Comparison of ENCODE assay signal across 9 cellular contexts in genomic region chr17:74042744-74043486, GRCh38.
DNase-seq lines count a peak whose midpoint lies in the region; TF ChIP-seq lines count a peak whose summit lies in the region.
"Had no signal": no experiment of that assay in that cellular context is flagged by ENCODE, and none has a peak within 500 bp of the region (broad histone marks: within the 10 kb centered on the region; RNA-seq: fewer than 3 reads in every experiment).

No MANE protein-coding gene starts in this region.

- peak overlapping the region; percentile 30 for H3K27ac ChIP-seq in hepatocyte
- H3K27ac ChIP-seq: SK-N-MC had no signal

- H2AFZ ChIP-seq in hepatocyte: no peak overlapping the region

- no peak overlapping the region for H3K4me2 ChIP-seq in hepatocyte

- DNase-seq in SIG-M5 treated with dmso at 0.1 percent for 504 hours (lab: John Stamatoyannopoulos, UW; ENCODE audit: unreplicated experiment) (peak; percentile 25), SIG-M5 (lab: John Stamatoyannopoulos, UW) (no peak), hepatocyte (ENCODE audit: low spot score) (peak; percentile 81), NCI-H146 treated with DMSO at 0.1 percent for 48 hours (lab: John Stamatoyannopoulos, UW; ENCODE audit: unreplicated experiment) (no peak), UCSD-AML1 (lab: John Stamatoyannopoulos, UW; ENCODE audit: unreplicated experiment) (no peak), HT-29 (ENCODE audit: low spot score) (no peak)
- peak; percentile 32 for DNase-seq in activated CD4-positive, CD25-positive, alpha-beta regulatory T cell treated with anti-CD3 and anti-CD28 coated beads, Interleukin-2, amount 50 U/mL, for 72 hours
- DNase-seq in stimulated activated CD8-positive, alpha-beta memory T cell treated with anti-CD3 and anti-CD28 coated beads, Interleukin-7, amount 100 ng/mL, for 48 hours (ENCODE audit: extremely low read depth in 1 of 2, low read depth in 1 of 2): peak; percentile 36 to 71

- TF ChIP-seq CTCF in hepatocyte (IDR thresholded peaks at IDR 0.05; ENCODE audit: poor library complexity): no peak

- no peaks in the 10 kb centered on the region for H3K36me3 ChIP-seq in hepatocyte (replicated peaks; ENCODE audit: insufficient read depth, low read depth)

- H4K20me1 ChIP-seq in hepatocyte (ENCODE audit: insufficient read depth, poor library complexity, severe bottlenecking): no peaks in the 10 kb centered on the region

- no peaks in the 10 kb centered on the region for H3K27me3 ChIP-seq in hepatocyte

- no peak overlapping the region for H3K4me3 ChIP-seq in hepatocyte
- H3K4me3 ChIP-seq: SK-N-MC had no signal

- H3K79me2 ChIP-seq in hepatocyte: no peaks in the 10 kb centered on the region

- 64% methylated on average over 8 of the region's 8 CpGs for WGBS in hepatocyte (ENCODE audit: low lambda C conversion rate, missing lambda C conversion rate)

- H3K9me3 ChIP-seq in hepatocyte (ENCODE audit: low read depth): no peaks in the 10 kb centered on the region

- no peaks in the 10 kb centered on the region for H3K4me1 ChIP-seq in hepatocyte (ENCODE audit: insufficient read depth)

- H3K9me2 ChIP-seq in hepatocyte (replicated peaks; ENCODE audit: insufficient read depth): no peaks in the 10 kb centered on the region

Comparison
In these comparisons a context has a peak if more than half of its experiments do, and no peak if none do; other contexts are left out.
1. DNase-seq: peak in SIG-M5 treated with dmso at 0.1 percent for 504 hours (single experiment), activated CD4-positive, CD25-positive, alpha-beta regulatory T cell treated with anti-CD3 and anti-CD28 coated beads, Interleukin-2, amount 50 U/mL, for 72 hours (single experiment), hepatocyte (single experiment) and stimulated activated CD8-positive, alpha-beta memory T cell treated with anti-CD3 and anti-CD28 coated beads, Interleukin-7, amount 100 ng/mL, for 48 hours (2 of 2); none in SIG-M5 (single experiment), NCI-H146 treated with DMSO at 0.1 percent for 48 hours (single experiment), UCSD-AML1 (single experiment) and HT-29 (single experiment).